In genomic region chr6:131456565-131456964, GRCh38 we compare ENCODE assay signal across 22 cellular contexts.
DNase-seq lines count a peak whose midpoint lies in the region; ATAC-seq, FAIRE-seq and TF ChIP-seq lines count a peak whose summit lies in the region.
"Had no signal": no experiment of that assay in that cellular context is flagged by ENCODE, and none has a peak within 500 bp of the region (broad histone marks: within the 10 kb centered on the region; RNA-seq: fewer than 3 reads in every experiment).

No MANE protein-coding gene starts in this region.

- H3K4me3 ChIP-seq in HepG2 (replicated peaks in 1 of 3; ENCODE audit: insufficient read depth in 1 of 3, low read depth in 2 of 3, low read length in 3 of 3) (no peak overlapping the region), right lobe of liver (no peak overlapping the region), H1 (ENCODE audit: extremely low read depth in 1 of 4, insufficient read depth in 2 of 4, low read depth in 3 of 4, low read length in 4 of 4) (no peak overlapping the region), lower leg skin (ENCODE audit: low read depth, poor library complexity, severe bottlenecking) (no peak overlapping the region)
- H3K4me3 ChIP-seq: A549; BLaER1 treated with 17β-estradiol and CSF1 and Interleukin-3, amounts not matched to agents 10 nM and 100 nM had no signal

- H4K8ac ChIP-seq in H1 (ENCODE audit: extremely low read depth, insufficient read depth, low read length): no peak overlapping the region

- no peaks in the 10 kb centered on the region for H3K36me3 ChIP-seq in HepG2 (replicated peaks in 1 of 2; ENCODE audit: control insufficient read depth in 1 of 2, insufficient read depth in 2 of 2, low read length in 2 of 2)
- H3K36me3 ChIP-seq in right lobe of liver: no peaks in the 10 kb centered on the region
- no peaks in the 10 kb centered on the region for H3K36me3 ChIP-seq in H1 (ENCODE audit: control insufficient read depth in 2 of 4, insufficient read depth in 4 of 4, low read length in 3 of 4)
- H3K36me3 ChIP-seq: BLaER1 treated with 17β-estradiol and CSF1 and Interleukin-3, amounts not matched to agents 10 nM and 100 nM had no signal

- TF ChIP-seq POLR2A in HepG2 (IDR thresholded peaks at IDR 0.05; ENCODE audit: insufficient read depth in 1 of 2, low read depth in 2 of 2, low read length in 2 of 2) (no peak), right lobe of liver (IDR thresholded peaks at IDR 0.05) (no peak), H1 (IDR thresholded peaks at IDR 0.05; ENCODE audit: control extremely low read depth in 1 of 2, low read depth in 2 of 2, low read length in 2 of 2) (no peak), lower leg skin (IDR thresholded peaks at IDR 0.05) (no peak)

- H3K4me2 ChIP-seq in HepG2 (ENCODE audit: low read depth, low read length) (no peak overlapping the region), H1 (ENCODE audit: insufficient read depth in 1 of 2, low read depth in 2 of 2, low read length in 2 of 2) (no peak overlapping the region)
- H3K4me2 ChIP-seq: A549; BLaER1 treated with 17β-estradiol and CSF1 and Interleukin-3, amounts not matched to agents 10 nM and 100 nM had no signal

- in situ Hi-C loops in HepG2 (cut with HindIII; ENCODE audit: extremely low pct_ligation_motif_present, low pct_unique_long_range_greater_than_20kb): no loop called here

- no peaks in the 10 kb centered on the region for H3K79me1 ChIP-seq in H1 (ENCODE audit: low read depth, low read length)

- WGBS in HepG2 (ENCODE audit: low lambda C conversion rate): 29% methylated on average over 5 of the region's 5 CpGs
- 41% methylated on average over 4 of the region's 5 CpGs for WGBS in right lobe of liver (ENCODE audit: insufficient coverage, low coverage, low lambda C conversion rate, missing lambda C conversion rate)
- WGBS in H1 (ENCODE audit: extremely low coverage in 1 of 2, insufficient coverage in 1 of 2, insufficient read length in 1 of 2, insufficient replicate concordance in 2 of 2, low coverage in 1 of 2, low lambda C conversion rate in 2 of 2, missing lambda C conversion rate in 1 of 2), 2 experiments: 94% methylated on average over 5 of the region's 5 CpGs; no CpG with 5 or more reads in 1 of the 2 experiments
- 63 to 71% methylated on average over 5 of the region's 5 CpGs for WGBS in lower leg skin, 2 donors

- H2BK120ac ChIP-seq in H1 (replicated peaks; ENCODE audit: low read depth, low read length): no peak overlapping the region

- no peak for ATAC-seq in HepG2
- no peak for ATAC-seq in right lobe of liver
- ATAC-seq in HG03354 (IDR thresholded peaks at IDR 0.05; ENCODE audit: poor library complexity, severe bottlenecking, unreplicated experiment): no peak
- ATAC-seq: A549; CD8-positive, alpha-beta T cell had no signal

- H3K79me2 ChIP-seq in HepG2 (ENCODE audit: insufficient read depth, low read length) (no peaks in the 10 kb centered on the region), H1 (ENCODE audit: control insufficient read depth in 1 of 2, insufficient read depth in 2 of 2, low read length in 2 of 2) (no peaks in the 10 kb centered on the region)

- H3K9ac ChIP-seq in HepG2 (ENCODE audit: insufficient read depth, low read depth, low read length): no peak overlapping the region
- no peak overlapping the region for H3K9ac ChIP-seq in H1 (replicated peaks in 1 of 4; ENCODE audit: extremely low read depth in 1 of 4, low read depth in 3 of 4, low read length in 3 of 4)
- H3K9ac ChIP-seq: BLaER1 treated with 17β-estradiol and CSF1 and Interleukin-3, amounts not matched to agents 10 nM and 100 nM had no signal

- H2BK20ac ChIP-seq in H1 (ENCODE audit: low read length): no peak overlapping the region

- H3K9me3 ChIP-seq in HepG2 (ENCODE audit: low read length): no peaks in the 10 kb centered on the region
- H3K9me3 ChIP-seq in right lobe of liver: no peaks in the 10 kb centered on the region
- no peaks in the 10 kb centered on the region for H3K9me3 ChIP-seq in H1 (ENCODE audit: insufficient read depth in 2 of 2, low read depth in 1 of 2, low read length in 1 of 2)
- H3K9me3 ChIP-seq: A549; BLaER1 treated with 17β-estradiol and CSF1 and Interleukin-3, amounts not matched to agents 10 nM and 100 nM; Caco-2 had no signal

- no peak overlapping the region for H4K5ac ChIP-seq in H1 (ENCODE audit: insufficient read length, low read depth, low read length)

- BruUV-seq in HepG2 (replicated peaks; lab: Mats Ljungman, UMichigan): no TSS peak

- no peak overlapping the region for H2BK5ac ChIP-seq in H1 (ENCODE audit: low read depth, low read length)

- no peak overlapping the region for H3K4ac ChIP-seq in H1 (replicated peaks; ENCODE audit: insufficient read length, low read depth, low read length)

- H2BK12ac ChIP-seq in H1 (ENCODE audit: low read depth, low read length): no peak overlapping the region; the same call in 1 of the 2 replicates

- H2BK15ac ChIP-seq in H1 (ENCODE audit: low read length): no peak overlapping the region

- no peak for TF ChIP-seq EP300 in HepG2 (IDR thresholded peaks at IDR 0.05; ENCODE audit: low read depth in 2 of 2, low read length in 2 of 2)
- no peak for TF ChIP-seq EP300 in HepG2 (CRISPR knock-in tag; IDR thresholded peaks at IDR 0.05; ENCODE audit: borderline replicate concordance)
- TF ChIP-seq EP300 in H1 (IDR thresholded peaks at IDR 0.05; ENCODE audit: borderline replicate concordance in 1 of 2, low read depth in 2 of 2, low read length in 2 of 2): no peak

- H3K23me2 ChIP-seq in H1 (ENCODE audit: low read depth, low read length): no peaks in the 10 kb centered on the region

- CTCF ChIA-PET in HepG2 (lab: Yijun Ruan, JAX; ENCODE audit: low intra/inter-chr PET ratio, low total read pairs): no interaction called here
- CTCF ChIA-PET in H1 (lab: Charles Lee; ENCODE audit: partially characterized antibody): interaction anchor here (0.7 to 1.7 kb wide), 4 partner anchors 8 to 257 kb away, joined by 3 to 4 read pairs (median 3); no protein-coding TSS in a partner anchor

- no peak for FAIRE-seq in HepG2 (lab: Jason Lieb, UNC)
- no peak for FAIRE-seq in H1 (lab: Jason Lieb, UNC)
- FAIRE-seq: A549, D721Med, G401.6, GM12891, GM19239 had no signal

- intact Hi-C loops in HepG2 (cut with micrococcal nuclease; ENCODE audit: unreplicated experiment) (no loop called here), right lobe of liver (cut with DNase I) (no loop called here), lower leg skin (cut with DNase I; ENCODE audit: low total_unique reads) (no loop called here)

- H3K56ac ChIP-seq in H1 (replicated peaks; ENCODE audit: insufficient read length, low read depth, low read length): no peak overlapping the region

- TF ChIP-seq RAD21 in HepG2 (CRISPR knock-in tag; IDR thresholded peaks at IDR 0.05): no peak
- TF ChIP-seq RAD21 in H1 (IDR thresholded peaks at IDR 0.05 in 1 of 2, conservative IDR thresholded peaks at IDR 0.05 in 1 of 2; ENCODE audit: low read depth in 2 of 2, low read length in 2 of 2): no peak

- no peak overlapping the region for H2AK5ac ChIP-seq in H1 (ENCODE audit: low read depth, low read length)

- H3K27ac ChIP-seq in HepG2 (ENCODE audit: extremely low read length, insufficient read depth, low read length) (no peak overlapping the region), right lobe of liver (no peak overlapping the region), H1 (ENCODE audit: low read depth, low read length) (no peak overlapping the region)
- H3K27ac ChIP-seq: 22Rv1; A549; BLaER1 treated with 17β-estradiol and CSF1 and Interleukin-3, amounts not matched to agents 10 nM and 100 nM; C4-2B had no signal

- no peak overlapping the region for H4K91ac ChIP-seq in H1 (replicated peaks; ENCODE audit: insufficient read length, low read length)

- POLR2A ChIA-PET in HepG2 (lab: Yijun Ruan, JAX) (no interaction called here), H1 (lab: Charles Lee; ENCODE audit: partially characterized antibody) (no interaction called here)

- TF ChIP-seq CTCF in HepG2 (CRISPR knock-in tag; IDR thresholded peaks at IDR 0.05) (no peak), right lobe of liver (IDR thresholded peaks at IDR 0.05) (no peak), H1 (IDR thresholded peaks at IDR 0.05; ENCODE audit: control extremely low read depth in 1 of 3, insufficient read depth in 1 of 3, low read depth in 1 of 3, low read length in 3 of 3) (no peak), lower leg skin (IDR thresholded peaks at IDR 0.05) (no peak)

- H2AFZ ChIP-seq in HepG2 (ENCODE audit: low read length) (no peak overlapping the region), H1 (ENCODE audit: low read length) (0 out of 2 replicates have a peak overlapping the region, but pooled peaks have one; percentile 60)

- H3K14ac ChIP-seq in H1 (ENCODE audit: insufficient read length): no peak overlapping the region

- no peak overlapping the region for H3K18ac ChIP-seq in H1 (ENCODE audit: extremely low read depth, low read length)

- H3K23ac ChIP-seq in H1 (ENCODE audit: insufficient read length): no peak overlapping the region

- DNase-seq in HepG2 (ENCODE audit: low spot score) (no peak), right lobe of liver (no peak), OCI-M1 (lab: John Stamatoyannopoulos, UW) (peak; percentile 14), H1 (ENCODE audit: low read depth in 1 of 2, low spot score in 2 of 2) (no peak), retina (no peak), lower leg skin (ENCODE audit: low spot score in 2 of 2) (no peak)
- DNase-seq: AML-193; Caco-2; Calu3; CD4-positive, alpha-beta T cell; CD8-positive, alpha-beta T cell; DMS79 treated with DMSO at 0.1 percent for 48 hours; GF-D8 had no signal

- H4K20me1 ChIP-seq in HepG2 (ENCODE audit: insufficient read depth, low read length) (no peaks in the 10 kb centered on the region), H1 (replicated peaks in 1 of 2; ENCODE audit: control insufficient read depth in 1 of 2, insufficient read depth in 2 of 2, low read length in 2 of 2) (no peaks in the 10 kb centered on the region)
- H4K20me1 ChIP-seq: BLaER1 treated with 17β-estradiol and CSF1 and Interleukin-3, amounts not matched to agents 10 nM and 100 nM had no signal

- H3K4me1 ChIP-seq in HepG2 (ENCODE audit: insufficient read depth, low read length): no peaks in the 10 kb centered on the region
- H3K4me1 ChIP-seq in right lobe of liver: no peaks in the 10 kb centered on the region
- H3K4me1 ChIP-seq in H1 (replicated peaks in 1 of 4; ENCODE audit: control insufficient read depth in 3 of 4, insufficient read depth in 4 of 4, low read length in 3 of 4): peaks cover 0 to 7% (median 0%) of the 10 kb centered on the region in 4 experiments; a peak in 1 of 7 replicates
- H3K4me1 ChIP-seq: A549; BLaER1 treated with 17β-estradiol and CSF1 and Interleukin-3, amounts not matched to agents 10 nM and 100 nM; Caco-2 had no signal

- H3K27me3 ChIP-seq in HepG2 (ENCODE audit: control insufficient read depth in 1 of 2, insufficient read depth in 2 of 2, low read length in 2 of 2) (0 out of 5 replicates have a peak, but pooled peaks cover 0 to 1% of the 10 kb centered on the region in 2 experiments), right lobe of liver (no peaks in the 10 kb centered on the region), H1 (replicated peaks in 1 of 4; ENCODE audit: control insufficient read depth in 3 of 4, extremely low read depth in 1 of 4, insufficient read depth in 3 of 4, low read length in 3 of 4) (no peaks in the 10 kb centered on the region)
- H3K27me3 ChIP-seq: BLaER1 treated with 17β-estradiol and CSF1 and Interleukin-3, amounts not matched to agents 10 nM and 100 nM had no signal

TF ChIP-seq in H1, 55 proteins besides CTCF, POLR2A, EP300 and RAD21 (continues in another document):
- TF ChIP-seq POU5F1 (IDR thresholded peaks at IDR 0.05; ENCODE audit: low read depth, low read length) (no peak), PHF8 (conservative IDR thresholded peaks at IDR 0.05; ENCODE audit: low read depth, low read length) (no peak)
